1 cellular context compared by ENCODE assay signal in the genomic region with DNA sequence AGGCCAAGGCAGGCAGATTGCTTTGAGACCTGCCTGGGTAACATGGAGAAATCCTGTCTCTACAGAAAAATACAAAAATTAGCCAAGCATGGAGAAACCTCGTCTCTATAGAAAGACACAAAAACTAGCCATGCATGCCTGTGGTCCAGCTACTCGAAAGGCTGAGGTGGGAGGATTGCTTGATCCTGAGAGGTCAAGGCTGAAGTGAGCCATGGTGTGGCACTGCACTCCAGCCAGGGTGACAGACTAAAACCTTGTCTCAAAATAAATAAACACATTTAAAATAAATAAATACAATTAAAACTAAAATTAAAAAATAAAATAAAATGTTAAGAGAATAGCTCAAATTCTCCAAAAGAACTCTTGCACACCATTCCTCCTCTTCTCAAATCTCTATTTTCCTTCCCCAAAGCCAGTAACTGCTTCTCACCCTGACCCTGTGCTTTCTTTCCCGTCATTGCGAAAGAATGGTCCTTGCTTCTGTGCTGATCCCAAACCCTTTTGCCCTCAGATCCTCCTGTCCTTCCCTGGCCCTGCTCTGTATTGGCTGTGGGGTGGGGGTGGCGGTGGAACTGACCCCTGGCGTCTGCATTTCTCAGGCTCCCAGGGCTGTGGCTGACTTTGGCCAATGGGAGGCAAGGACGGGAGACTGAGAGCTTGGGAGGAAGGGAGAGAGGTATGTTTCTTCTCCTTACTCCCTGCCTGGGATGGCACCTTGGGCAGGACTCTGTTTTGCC.
A peak's percentile ranks its signal among the peaks of the same experiment; 100 is the strongest.
TF ChIP-seq lines count a peak whose summit lies in the region.

No MANE protein-coding gene starts in this region.

TF ChIP-seq in K562, 482 proteins besides CTCF, POLR2A, EP300 and RAD21:
- TF ChIP-seq CEBPG (CRISPR knock-in tag; IDR thresholded peaks at IDR 0.05) (peak; percentile 57; the same call in 1 of the 2 replicates), CEBPG (tag; conservative IDR thresholded peaks at IDR 0.05 in 1 of 2, IDR thresholded peaks at IDR 0.05 in 1 of 2) (no peak), MYNN (IDR thresholded peaks at IDR 0.05) (no peak), MYNN (CRISPR knock-in tag; IDR thresholded peaks at IDR 0.05) (no peak), CEBPB (tag; IDR thresholded peaks at IDR 0.05) (peak; percentile 66)
